Comparison of ENCODE assay signal across 8 cellular contexts in genomic region chr21:36125513-36126121, GRCh38. TPM values are rescaled to one million over a fixed set of nuclear protein-coding genes. Genes with fewer than 3 reads are reported as not detected.
DNase-seq lines count a peak whose midpoint lies in the region; ATAC-seq and TF ChIP-seq lines count a peak whose summit lies in the region.

No MANE protein-coding gene starts in this region.

- WGBS in aorta, 2 donors: 34 to 38% methylated on average over 8 of the region's 8 CpGs

- H3K9me3 ChIP-seq in BE2C: no peaks in the 10 kb centered on the region
- no peaks in the 10 kb centered on the region for H3K9me3 ChIP-seq in aorta (ENCODE audit: control insufficient read depth, low read length)

- H3K4me1 ChIP-seq in BE2C (no peaks in the 10 kb centered on the region), aorta (ENCODE audit: control insufficient read depth in 1 of 2, insufficient read depth in 2 of 2, low read length in 2 of 2) (no peaks in the 10 kb centered on the region)

- H3K27me3 ChIP-seq in BE2C (peaks cover 4% of the 10 kb centered on the region; the same call in 1 of the 2 replicates), H7 (ENCODE audit: control insufficient read depth, insufficient read depth, low read length) (no peaks in the 10 kb centered on the region; the same call in 1 of the 2 replicates), aorta (ENCODE audit: control insufficient read depth in 1 of 2, insufficient read depth in 2 of 2, low read length in 1 of 2) (no peaks in the 10 kb centered on the region)

- CTCF ChIA-PET in activated CD8-positive, alpha-beta T cell treated with anti-CD3 and anti-CD28 coated beads, Interleukin-2, amount 10 ng/mL, durations not matched to agents 7 days and 5 days (lab: Charles Lee): interaction anchor here (0.6 to 3.2 kb wide), 20 partner anchors 9 to 1329 kb away, joined by 3 to 23 read pairs (median 3); partner anchors contain the start of genes CBR1 and CBR3

- POLR2A ChIA-PET in activated CD8-positive, alpha-beta T cell treated with anti-CD3 and anti-CD28 coated beads, Interleukin-2, amount 10 ng/mL, durations not matched to agents 7 days and 5 days (lab: Charles Lee): no interaction called here

- peak; percentile 26 for ATAC-seq in activated CD8-positive, alpha-beta T cell treated with anti-CD3 and anti-CD28 coated beads, Interleukin-2, amount 10 ng/mL, durations not matched to agents 7 days and 5 days
- ATAC-seq in natural killer cell (peak; percentile 61 to 73 (median 73)), aorta (ENCODE audit: low FRiP score) (peak; percentile 72), GM21723 (IDR thresholded peaks at IDR 0.05; ENCODE audit: unreplicated experiment) (no peak)

- no peak overlapping the region for H3K4me3 Mint-ChIP-seq in activated CD8-positive, alpha-beta T cell treated with anti-CD3 and anti-CD28 coated beads, Interleukin-2, amount 10 ng/mL, durations not matched to agents 7 days and 5 days
- no peak overlapping the region for H3K4me3 Mint-ChIP-seq in natural killer cell

- H3K4me3 ChIP-seq in BE2C (ENCODE audit: low read depth, low read length) (no peak overlapping the region), H7 (ENCODE audit: insufficient read depth, low read depth, low read length) (no peak overlapping the region), epithelial cell of proximal tubule (ENCODE audit: low read depth, low read length) (no peak overlapping the region), aorta (ENCODE audit: low read length in 2 of 2) (no peak overlapping the region)

- no peaks in the 10 kb centered on the region for H3K36me3 ChIP-seq in BE2C
- H3K36me3 ChIP-seq in H7 (replicated peaks; ENCODE audit: control insufficient read depth, insufficient read depth, low read length): no peaks in the 10 kb centered on the region
- H3K36me3 ChIP-seq in aorta (ENCODE audit: control insufficient read depth in 1 of 2, insufficient read depth in 2 of 2, low read length in 1 of 2): no peaks in the 10 kb centered on the region

- peaks cover 6% of the 10 kb centered on the region for H3K27me3 Mint-ChIP-seq in activated CD8-positive, alpha-beta T cell treated with anti-CD3 and anti-CD28 coated beads, Interleukin-2, amount 10 ng/mL, durations not matched to agents 7 days and 5 days (ENCODE audit: low read depth)
- H3K27me3 Mint-ChIP-seq in natural killer cell (ENCODE audit: low read depth in 2 of 2): no peaks in the 10 kb centered on the region

- H3K36me3 Mint-ChIP-seq in activated CD8-positive, alpha-beta T cell treated with anti-CD3 and anti-CD28 coated beads, Interleukin-2, amount 10 ng/mL, durations not matched to agents 7 days and 5 days (ENCODE audit: low read depth): peaks cover 4% of the 10 kb centered on the region
- H3K36me3 Mint-ChIP-seq in natural killer cell: no peaks in the 10 kb centered on the region

- DNase-seq in BE2C: peak; percentile 50
- DNase-seq in H7: peak; percentile 60
- peak; percentile 14 for DNase-seq in NCI-H526 treated with DMSO at 0.1 percent for 48 hours (lab: John Stamatoyannopoulos, UW)
- peak; percentile 75 for DNase-seq in activated CD8-positive, alpha-beta T cell treated with anti-CD3 and anti-CD28 coated beads, Interleukin-2, amount 10 ng/mL, durations not matched to agents 7 days and 5 days
- no peak for DNase-seq in epithelial cell of proximal tubule (ENCODE audit: low read depth)
- DNase-seq in natural killer cell: peak; percentile 46
- DNase-seq in aorta: peak in 1 of 2 donors; percentile 64

- intact Hi-C loops in natural killer cell (cut with micrococcal nuclease): no loop called here
- intact Hi-C loops in aorta (cut with DNase I): no loop called here

- no peak overlapping the region for H3K27ac ChIP-seq in aorta (ENCODE audit: low read depth in 1 of 2, low read length in 2 of 2)

- TF ChIP-seq CTCF in BE2C (IDR thresholded peaks at IDR 0.05; ENCODE audit: low read depth, low read length): peak; percentile 97
- TF ChIP-seq CTCF in epithelial cell of proximal tubule (conservative IDR thresholded peaks at IDR 0.05; ENCODE audit: low read depth, low read length): peak; percentile 95
- TF ChIP-seq CTCF in natural killer cell (IDR thresholded peaks at IDR 0.05): peak; percentile 87

- H3K9me3 Mint-ChIP-seq in activated CD8-positive, alpha-beta T cell treated with anti-CD3 and anti-CD28 coated beads, Interleukin-2, amount 10 ng/mL, durations not matched to agents 7 days and 5 days (ENCODE audit: insufficient read depth): no peaks in the 10 kb centered on the region
- no peaks in the 10 kb centered on the region for H3K9me3 Mint-ChIP-seq in natural killer cell

- no peak overlapping the region for H3K27ac Mint-ChIP-seq in activated CD8-positive, alpha-beta T cell treated with anti-CD3 and anti-CD28 coated beads, Interleukin-2, amount 10 ng/mL, durations not matched to agents 7 days and 5 days
- H3K27ac Mint-ChIP-seq in natural killer cell: peak overlapping the region in 1 of 2 donors; percentile 50

- H3K4me1 Mint-ChIP-seq in activated CD8-positive, alpha-beta T cell treated with anti-CD3 and anti-CD28 coated beads, Interleukin-2, amount 10 ng/mL, durations not matched to agents 7 days and 5 days (ENCODE audit: low read depth): peaks cover 30% of the 10 kb centered on the region
- H3K4me1 Mint-ChIP-seq in natural killer cell: peaks cover 22 to 24% of the 10 kb centered on the region in 2 donors

RNA-seq across cellular contexts. Expression of gene CBR3, which starts 9.3 kb away (rescaled TPM):
- polyA plus RNA-seq in BE2C (2012; ENCODE audit: insufficient read depth, insufficient read length, low read depth): not detected
- total RNA-seq in H7 (2014; rRNA removed; shearing (Covaris generic)): 8.3 and 12.1 TPM in 2 replicates
- total RNA-seq in activated CD8-positive, alpha-beta T cell treated with anti-CD3 and anti-CD28 coated beads, Interleukin-2, amount 10 ng/mL, durations not matched to agents 7 days and 5 days: 10 to 100 TPM; 29.6 to 32.3 TPM
- total RNA-seq in epithelial cell of proximal tubule (12.8 and 17.7 TPM in 2 replicates), natural killer cell (1 to 10 TPM in 2 of 3 donors, under 1 TPM in 1; 0.95 to 1.5 (median 1.2) TPM), aorta (10 to 100 TPM; 13.0 to 14.6 TPM)
- polyA plus RNA-seq in aorta: 10 to 100 TPM; 17.2 to 30.4 TPM

RNA-seq across cellular contexts. Expression of gene DOP1B, which starts 31.0 kb away (rescaled TPM):
- polyA plus RNA-seq in BE2C (2012; ENCODE audit: insufficient read depth, insufficient read length, low read depth): 0.32 TPM
- 0.90 and 5.0 TPM in 2 replicates for total RNA-seq in H7 (2014; rRNA removed; shearing (Covaris generic))
- 10 to 100 TPM; 30.3 to 30.9 TPM for total RNA-seq in activated CD8-positive, alpha-beta T cell treated with anti-CD3 and anti-CD28 coated beads, Interleukin-2, amount 10 ng/mL, durations not matched to agents 7 days and 5 days
- 37.6 and 40.7 TPM in 2 replicates for total RNA-seq in epithelial cell of proximal tubule
- 10 to 100 TPM; 29.5 to 32.1 (median 31.9) TPM for total RNA-seq in natural killer cell
- total RNA-seq in aorta: 10 to 100 TPM; 14.2 to 14.8 TPM
- polyA plus RNA-seq in aorta: 1 to 10 TPM; 2.9 to 4.3 TPM

RNA-seq across cellular contexts. Expression of gene CBR1, which starts 55.8 kb away (rescaled TPM):
- polyA plus RNA-seq in BE2C (2012; ENCODE audit: insufficient read depth, insufficient read length, low read depth): 244 TPM
- 95.3 and 129 TPM in 2 replicates for total RNA-seq in H7 (2014; rRNA removed; shearing (Covaris generic))
- total RNA-seq in activated CD8-positive, alpha-beta T cell treated with anti-CD3 and anti-CD28 coated beads, Interleukin-2, amount 10 ng/mL, durations not matched to agents 7 days and 5 days: 10 to 100 TPM; 54.1 to 62.3 TPM
- 118 and 128 TPM in 2 replicates for total RNA-seq in epithelial cell of proximal tubule
- 10 to 100 TPM in 2 of 3 donors, 1 to 10 TPM in 1; 5.0 to 14.1 (median 12.4) TPM for total RNA-seq in natural killer cell
- 10 to 100 TPM; 26.4 to 45.9 TPM for total RNA-seq in aorta
- 100 to 1,000 TPM in 1 of 2 donors, 10 to 100 TPM in 1; 82.6 to 178 TPM for polyA plus RNA-seq in aorta
